ENCODE assay signal across 10 cellular contexts in genomic region chr12:6344101-6344660, GRCh38. TPM values are rescaled to one million over a fixed set of nuclear protein-coding genes. Genes with fewer than 3 reads are reported as not detected.
A peak's percentile ranks its signal among the peaks of the same experiment; 100 is the strongest.
DNase-seq lines count a peak whose midpoint lies in the region; ATAC-seq, FAIRE-seq and TF ChIP-seq lines count a peak whose summit lies in the region.
"Not testable (repeated sequence)": the region's sequence is repeated elsewhere in the genome, so short reads cannot be mapped to it uniquely, and the experiment has no call there.
"Had no signal": no experiment of that assay in that cellular context is flagged by ENCODE, and none has a peak within 500 bp of the region (broad histone marks: within the 10 kb centered on the region; RNA-seq: fewer than 3 reads in every experiment).

No MANE protein-coding gene starts in this region.

- H2AFZ ChIP-seq in K562 (ENCODE audit: low read depth, low read length), result not testable (repeated sequence)

- H3K9ac ChIP-seq in BLaER1 treated with 17β-estradiol and CSF1 and Interleukin-3, amounts not matched to agents 10 nM and 100 nM, result peak overlapping the region in 10 of 11 experiments; percentile 94 to 100 (median 98); a peak in 19 of 22 replicates
- not testable (repeated sequence) for H3K9ac ChIP-seq in K562 (ENCODE audit: insufficient read depth in 1 of 2, low read depth in 2 of 2, low read length in 2 of 2); mesendoderm (ENCODE audit: low read length)

- H3K79me1 ChIP-seq in mesendoderm (ENCODE audit: low read length), result not testable (repeated sequence)

- CTCF ChIA-PET in Panc1 (lab: Charles Lee), result interaction anchor here (0.6 kb wide), 1 partner anchor 12 kb away, joined by 3 read pairs; no protein-coding TSS in a partner anchor
- CTCF ChIA-PET in K562 (lab: Yijun Ruan, JAX; ENCODE audit: low intra/inter-chr PET ratio), result not testable (repeated sequence)

- not testable (repeated sequence) for H2BK15ac ChIP-seq in mesendoderm (replicated peaks; ENCODE audit: low read depth)

- not testable (repeated sequence) for H3K4ac ChIP-seq in mesendoderm (ENCODE audit: low read depth, low read length)

- peak overlapping the region; percentile 48 to 100 (median 98); a peak in 21 of 22 replicates for H3K27ac ChIP-seq in BLaER1 treated with 17β-estradiol and CSF1 and Interleukin-3, amounts not matched to agents 10 nM and 100 nM
- H3K27ac ChIP-seq in Panc1 (ENCODE audit: low read length) (peak overlapping the region; percentile 71), heart right ventricle (peak overlapping the region in 6 of 10 donors; percentile 93 to 100 (median 100)), psoas muscle (peak overlapping the region; percentile 88), spleen (peak overlapping the region in 5 of 8 donors; percentile 95 to 99 (median 98)), uterus (peak overlapping the region; percentile 95 to 97)
- not testable (repeated sequence) for H3K27ac ChIP-seq in K562 (ENCODE audit: extremely low read depth, low read depth, low read length); mesendoderm (ENCODE audit: low read depth, low read length)

- not testable (repeated sequence) for BruUV-seq in Panc1 (replicated peaks; lab: Mats Ljungman, UMichigan); K562 (replicated peaks; lab: Mats Ljungman, UMichigan)

- peaks cover 0 to 24% (median 19%) of the 10 kb centered on the region in 11 experiments; a peak in 19 of 22 replicates for H3K36me3 ChIP-seq in BLaER1 treated with 17β-estradiol and CSF1 and Interleukin-3, amounts not matched to agents 10 nM and 100 nM
- H3K36me3 ChIP-seq in Panc1 (ENCODE audit: control insufficient read depth, insufficient read depth, low read length); K562 (ENCODE audit: control insufficient read depth, insufficient read depth, low read length); heart right ventricle; mesendoderm (ENCODE audit: control insufficient read depth, insufficient read depth, low read length); psoas muscle (ENCODE audit: insufficient read depth in 1 of 2, low read depth in 1 of 2); spleen; uterus: not testable (repeated sequence)

- H2BK120ac ChIP-seq in mesendoderm (ENCODE audit: low read depth, low read length), result not testable (repeated sequence)

- FAIRE-seq in K562 (lab: Jason Lieb, UNC), result not testable (repeated sequence)

- not testable (repeated sequence) for H3K23ac ChIP-seq in mesendoderm (ENCODE audit: low read length)

- H3K9me3 ChIP-seq in BLaER1 treated with 17β-estradiol and CSF1 and Interleukin-3, amounts not matched to agents 10 nM and 100 nM (replicated peaks in 1 of 11); Panc1 (ENCODE audit: control insufficient read depth, insufficient read depth, low read depth, low read length); K562 (replicated peaks; ENCODE audit: control insufficient read depth, insufficient read depth, low read depth, low read length); heart right ventricle; psoas muscle; spleen; uterus: not testable (repeated sequence)

- H2BK5ac ChIP-seq in mesendoderm (ENCODE audit: low read length), result not testable (repeated sequence)

- POLR2A ChIA-PET in Panc1 (lab: Charles Lee), result interaction anchor here (0.6 kb wide), 1 partner anchor 236 kb away, joined by 3 read pairs; no protein-coding TSS in a partner anchor
- POLR2A ChIA-PET in K562 (lab: Yijun Ruan, JAX), result interaction anchor here (0.6 kb wide), 1 partner anchor 24 kb away, joined by 3 read pairs; no protein-coding TSS in a partner anchor

- TF ChIP-seq POLR2A in K562 (conservative IDR thresholded peaks at IDR 0.05); spleen (IDR thresholded peaks at IDR 0.05); uterus (IDR thresholded peaks at IDR 0.05): not testable (repeated sequence)

- H3K27me3 ChIP-seq in BLaER1 treated with 17β-estradiol and CSF1 and Interleukin-3, amounts not matched to agents 10 nM and 100 nM; Panc1 (ENCODE audit: control insufficient read depth, insufficient read depth, low read length); heart right ventricle; mesendoderm (ENCODE audit: insufficient read depth, low read length, poor library complexity); psoas muscle (ENCODE audit: insufficient read depth in 3 of 3, low read length in 2 of 3); uterus: not testable (repeated sequence)
- H3K27me3 ChIP-seq in K562 (ENCODE audit: control insufficient read depth in 2 of 2, insufficient read depth in 2 of 2, low read length in 2 of 2) (peaks cover 0 to 19% of the 10 kb centered on the region in 2 experiments; a peak in 2 of 5 replicates), spleen (replicated peaks in 1 of 7) (peaks cover 0 to 73% (median 0%) of the 10 kb centered on the region in 7 donors)

- not testable (repeated sequence) for H3K56ac ChIP-seq in mesendoderm (ENCODE audit: low read length)

- not testable (repeated sequence) for ATAC-seq in Panc1, K562, heart right ventricle, psoas muscle

- not testable (repeated sequence) for H3K9me1 ChIP-seq in K562 (ENCODE audit: control insufficient read depth, insufficient read depth, low read length)

- peak overlapping the region; percentile 95 to 100 (median 99) for H3K4me2 ChIP-seq in BLaER1 treated with 17β-estradiol and CSF1 and Interleukin-3, amounts not matched to agents 10 nM and 100 nM
- H3K4me2 ChIP-seq in K562 (ENCODE audit: insufficient read depth, low read length); mesendoderm (ENCODE audit: low read length): not testable (repeated sequence)

- H3K18ac ChIP-seq in mesendoderm (ENCODE audit: low read length), result not testable (repeated sequence)

- peak overlapping the region; percentile 5 for H4K5ac ChIP-seq in mesendoderm (ENCODE audit: low read length)

- H2AK5ac ChIP-seq in mesendoderm (ENCODE audit: low read length), result not testable (repeated sequence)

- peaks cover 28% of the 10 kb centered on the region for H3K79me2 ChIP-seq in K562 (ENCODE audit: control insufficient read depth, insufficient read depth, low read length)
- H3K79me2 ChIP-seq in mesendoderm (ENCODE audit: control insufficient read depth, insufficient read depth, low read length), result peaks cover 27% of the 10 kb centered on the region

- not testable (repeated sequence) for H4K8ac ChIP-seq in mesendoderm (ENCODE audit: low read depth, low read length)

- not testable (repeated sequence) for TF ChIP-seq RAD21 in K562 (CRISPR knock-in tag; conservative IDR thresholded peaks at IDR 0.05 in 1 of 2, IDR thresholded peaks at IDR 0.05 in 1 of 2)

- H3K4me1 ChIP-seq in BLaER1 treated with 17β-estradiol and CSF1 and Interleukin-3, amounts not matched to agents 10 nM and 100 nM, result peaks cover 70 to 84% (median 75%) of the 10 kb centered on the region in 10 experiments
- H3K4me1 ChIP-seq in Panc1 (ENCODE audit: control insufficient read depth, insufficient read depth, low read length) (peaks cover 22% of the 10 kb centered on the region), K562 (replicated peaks in 1 of 2; ENCODE audit: control insufficient read depth in 2 of 2, insufficient read depth in 2 of 2, low read length in 2 of 2) (peaks cover 43 to 48% of the 10 kb centered on the region in 2 experiments), heart right ventricle (peaks cover 12 to 72% (median 58%) of the 10 kb centered on the region in 9 donors), mesendoderm (ENCODE audit: control insufficient read depth, low read depth, low read length) (peaks cover 17% of the 10 kb centered on the region), psoas muscle (peaks cover 21% of the 10 kb centered on the region), spleen (peaks cover 22 to 93% (median 65%) of the 10 kb centered on the region in 6 donors), uterus (peaks cover 14 to 28% of the 10 kb centered on the region in 2 donors)

- 44% methylated on average over 4 of the region's 11 CpGs for WGBS in K562 (ENCODE audit: insufficient coverage, low coverage, missing lambda C conversion rate)
- WGBS in heart right ventricle, 2 donors, result 96 to 99% methylated on average over 11 of the region's 11 CpGs
- no CpG with 5 or more reads among the region's 11 CpGs for WGBS in mesendoderm (ENCODE audit: extremely low coverage, insufficient coverage, low lambda C conversion rate)
- WGBS in psoas muscle, 3 donors, result 97 to 99% (median 97%) methylated on average over 11 of the region's 11 CpGs
- WGBS in spleen, 5 donors, result 87 to 94% (median 91%) methylated on average over 9 to 11 of the region's 11 CpGs

- not testable (repeated sequence) for TF ChIP-seq EP300 in K562 (IDR thresholded peaks at IDR 0.05; ENCODE audit: low read length)

- not testable (repeated sequence) for DNase-seq in Panc1 (ENCODE audit: low read depth, low spot score); K562 (ENCODE audit: extremely low read depth in 1 of 4, low spot score in 3 of 4); heart right ventricle; mesendoderm; psoas muscle; spleen; uterus

- H4K20me1 ChIP-seq in BLaER1 treated with 17β-estradiol and CSF1 and Interleukin-3, amounts not matched to agents 10 nM and 100 nM, result peaks cover 14 to 26% (median 22%) of the 10 kb centered on the region in 11 experiments
- H4K20me1 ChIP-seq in K562 (replicated peaks; ENCODE audit: control insufficient read depth, insufficient read depth, low read length), result peaks cover 11% of the 10 kb centered on the region; the same call in 1 of the 2 replicates

- intact Hi-C loops in Panc1 (cut with micrococcal nuclease; ENCODE audit: unreplicated experiment); K562 (cut with micrococcal nuclease); spleen (cut with DNase I; ENCODE audit: low total_unique reads); uterus (cut with DNase I; ENCODE audit: low total_unique reads): not testable (repeated sequence)
- intact Hi-C loops in heart right ventricle (cut with DNase I) (loop anchor here in 1 of 10 donors (5.0 kb wide), 1 partner anchor 193 kb away; no protein-coding TSS in a partner anchor), psoas muscle (cut with DNase I) (loop anchor here in 1 of 2 donors (5.0 kb wide), 1 partner anchor 193 kb away; no protein-coding TSS in a partner anchor)

- in situ Hi-C loops in Panc1 (cut with HindIII; ENCODE audit: low pct_unique_long_range_greater_than_20kb, low sequenced_read_pairs); K562 (cut with MboI): not testable (repeated sequence)

- TF ChIP-seq CTCF in Panc1 (IDR thresholded peaks at IDR 0.05); K562 (IDR thresholded peaks at IDR 0.05 in 2 of 3, conservative IDR thresholded peaks at IDR 0.05 in 1 of 3; ENCODE audit: insufficient read depth in 2 of 3, low read depth in 1 of 3, low read length in 3 of 3); heart right ventricle (IDR thresholded peaks at IDR 0.05); psoas muscle (IDR thresholded peaks at IDR 0.05); spleen (IDR thresholded peaks at IDR 0.05 in 8 of 11, conservative IDR thresholded peaks at IDR 0.05 in 3 of 11); uterus (IDR thresholded peaks at IDR 0.05): not testable (repeated sequence)

- H3K4me3 ChIP-seq in BLaER1 treated with 17β-estradiol and CSF1 and Interleukin-3, amounts not matched to agents 10 nM and 100 nM, result peak overlapping the region; percentile 84 to 100 (median 97); a peak in 14 of 20 replicates
- not testable (repeated sequence) for H3K4me3 ChIP-seq in Panc1 (ENCODE audit: low read depth in 2 of 2, low read length in 2 of 2); K562; heart right ventricle; mesendoderm (ENCODE audit: low read length); psoas muscle; spleen; uterus

RNA-seq across cellular contexts. Expression of gene TNFRSF1A, which starts 2.3 kb away (rescaled TPM):
- total RNA-seq in Panc1 (2021; ENCODE audit: unreplicated experiment) (108 TPM), K562 (2014; rRNA removed) (34.6 and 43.5 TPM in 2 replicates), K562 (2014; rRNA removed; fragmentation: Illumina TruSeq; extraction: Trizol) (18.3 and 22.0 TPM in 2 replicates), K562 (2015; rRNA removed; fragmentation: Illumina TruSeq; extraction: Trizol) (31.1 and 33.0 TPM in 2 replicates), K562 (2021) (29.8 and 37.7 TPM in 2 replicates), heart right ventricle (100 to 1,000 TPM in 1 of 10 donors, 10 to 100 TPM in 9; 29.4 to 100 (median 39.2) TPM), psoas muscle (100 to 1,000 TPM in 3 of 4 donors, 10 to 100 TPM in 1; 38.8 to 224 (median 127) TPM), spleen (100 to 1,000 TPM; 153 to 578 (median 224) TPM), uterus (100 to 1,000 TPM in 3 of 4 donors, 10 to 100 TPM in 1; 71.8 to 297 (median 174) TPM)
- 115 TPM for polyA plus RNA-seq in Panc1 (2012; ENCODE audit: insufficient read length)
- 73.3 and 150 TPM in 2 replicates for total RNA-seq in K562 (2011; cell fraction: chromatin; rRNA removed; ENCODE audit: low replicate concordance)
- total RNA-seq in K562 (2011; cell fraction: nucleolus; rRNA removed), result 101 and 137 TPM in 2 replicates
- 118 and 145 TPM in 2 replicates for total RNA-seq in K562 (2011; cell fraction: nucleoplasm; rRNA removed)
- polyA plus RNA-seq in K562 (2011; rRNA removed) (27.2 and 30.0 TPM in 2 replicates), K562 (2014; fragmentation: Illumina TruSeq; extraction: Trizol) (38.2 and 57.7 TPM in 2 replicates), K562 (2014; fragmentation: Nextera tagmentation; extraction: Ambion mirVana) (under 1 TPM; 0.76 to 0.89 TPM), K562 (2014; rRNA removed) (22.0 and 22.5 TPM in 2 replicates), heart right ventricle (10 to 100 TPM; 34.4 to 75.7 TPM), psoas muscle (100 to 1,000 TPM in 1 of 3 donors, 10 to 100 TPM in 2; 53.7 to 117 (median 65.4) TPM), spleen (10 to 100 TPM; 22.5 to 40.6 (median 22.8) TPM)
- polyA plus RNA-seq in K562 (2011; cell fraction: cytosol; rRNA removed), result 26.1 and 32.9 TPM in 2 replicates
- 38.9 and 53.1 TPM in 2 replicates for polyA plus RNA-seq in K562 (2011; cell fraction: nucleus; rRNA removed)
- polyA plus RNA-seq in K562 (2012), result 28.5 and 42.0 TPM in 2 replicates
- polyA minus RNA-seq in K562 (2011; rRNA and poly(A)+ RNA removed), result 31.2 and 34.3 TPM in 2 replicates
- 42.9 and 43.0 TPM in 2 replicates for polyA minus RNA-seq in K562 (2011; cell fraction: cytosol; rRNA and poly(A)+ RNA removed)
- 33.1 and 33.2 TPM in 2 replicates for polyA minus RNA-seq in K562 (2011; cell fraction: nucleus; rRNA and poly(A)+ RNA removed)
- polyA plus RNA-seq in mesendoderm (2013, experiment 1 of 2), result 87.0 TPM
- polyA plus RNA-seq in mesendoderm (2013, experiment 2 of 2), result 84.9 TPM

RNA-seq across cellular contexts. Expression of gene SCNN1A, which starts 31.2 kb away (rescaled TPM):
- 17.1 TPM for total RNA-seq in Panc1 (2021; ENCODE audit: unreplicated experiment)
- polyA plus RNA-seq in Panc1 (2012; ENCODE audit: insufficient read length), result 17.2 TPM
- 0.23 and 0.32 TPM in 2 replicates for total RNA-seq in K562 (2011; cell fraction: chromatin; rRNA removed; ENCODE audit: low replicate concordance)
- not detected in 2 replicates for total RNA-seq in K562 (2011; cell fraction: nucleolus; rRNA removed)
- not detected in 2 replicates for total RNA-seq in K562 (2011; cell fraction: nucleoplasm; rRNA removed)
- not detected in 2 replicates for total RNA-seq in K562 (2014; rRNA removed)
- total RNA-seq in K562 (2014; rRNA removed; fragmentation: Illumina TruSeq; extraction: Trizol), result not detected in 2 replicates
- total RNA-seq in K562 (2015; rRNA removed; fragmentation: Illumina TruSeq; extraction: Trizol), result not detected in 2 replicates
- total RNA-seq in K562 (2021), result 0.34 and 0.49 TPM in 2 replicates
- 0.12 and 0.31 TPM in 2 replicates for polyA plus RNA-seq in K562 (2011; rRNA removed)
- 0.06 and 0.16 TPM in 2 replicates for polyA plus RNA-seq in K562 (2011; cell fraction: cytosol; rRNA removed)
- 0.18 and 0.58 TPM in 2 replicates for polyA plus RNA-seq in K562 (2011; cell fraction: nucleus; rRNA removed)
- polyA plus RNA-seq in K562 (2012), result 0.14 TPM in 1 of 2 replicates, not detected in the other
- polyA plus RNA-seq in K562 (2014; fragmentation: Illumina TruSeq; extraction: Trizol), result 0.33 TPM in 1 of 2 replicates, not detected in the other
- polyA plus RNA-seq in K562 (2014; fragmentation: Nextera tagmentation; extraction: Ambion mirVana), result under 1 TPM in 1 of 2 experiments, not detected in 1; 0.15 TPM
- not detected in 2 replicates for polyA plus RNA-seq in K562 (2014; rRNA removed)
- 0.60 TPM in 1 of 2 replicates, not detected in the other for polyA minus RNA-seq in K562 (2011; rRNA and poly(A)+ RNA removed)
- polyA minus RNA-seq in K562 (2011; cell fraction: cytosol; rRNA and poly(A)+ RNA removed), result not detected in 2 replicates
- polyA minus RNA-seq in K562 (2011; cell fraction: nucleus; rRNA and poly(A)+ RNA removed), result not detected in 2 replicates
- 1 to 10 TPM in 1 of 10 donors, under 1 TPM in 5, not detected in 4; 0.17 to 1.1 (median 0.49) TPM for total RNA-seq in heart right ventricle
- polyA plus RNA-seq in heart right ventricle, result under 1 TPM; 0.15 to 0.23 TPM
- polyA plus RNA-seq in mesendoderm (2013, experiment 1 of 2), result 71.7 TPM
- 73.4 TPM for polyA plus RNA-seq in mesendoderm (2013, experiment 2 of 2)
- total RNA-seq in psoas muscle, result under 1 TPM; 0.30 to 0.57 (median 0.48) TPM
- polyA plus RNA-seq in psoas muscle, result under 1 TPM; 0.03 to 0.39 (median 0.31) TPM
- total RNA-seq in spleen, result 1 to 10 TPM in 6 of 7 donors, under 1 TPM in 1; 0.84 to 8.6 (median 2.0) TPM
- under 1 TPM; 0.17 to 0.22 (median 0.18) TPM for polyA plus RNA-seq in spleen
- total RNA-seq in uterus, result 10 to 100 TPM in 2 of 4 donors, 1 to 10 TPM in 2; 1.3 to 38.3 (median 7.3) TPM
- total RNA-seq: A673 had no signal

RNA-seq across cellular contexts. Expression of gene PLEKHG6, which starts 33.7 kb away (rescaled TPM):
- total RNA-seq in Panc1 (2021; ENCODE audit: unreplicated experiment) (1.1 TPM), K562 (2014; rRNA removed) (0.33 and 0.41 TPM in 2 replicates), K562 (2014; rRNA removed; fragmentation: Illumina TruSeq; extraction: Trizol) (0.19 and 0.29 TPM in 2 replicates), K562 (2015; rRNA removed; fragmentation: Illumina TruSeq; extraction: Trizol) (not detected in 2 replicates), K562 (2021) (0.86 and 1.2 TPM in 2 replicates), heart right ventricle (1 to 10 TPM in 2 of 10 donors, under 1 TPM in 3, not detected in 5; 0.13 to 1.9 (median 0.81) TPM), psoas muscle (not detected), spleen (1 to 10 TPM in 1 of 7 donors, under 1 TPM in 2, not detected in 4; 0.19 to 1.2 (median 0.74) TPM), uterus (1 to 10 TPM in 2 of 4 donors, under 1 TPM in 1, not detected in 1; 0.29 to 1.9 (median 1.7) TPM)
- polyA plus RNA-seq in Panc1 (2012; ENCODE audit: insufficient read length), result 1.8 TPM
- total RNA-seq in K562 (2011; cell fraction: chromatin; rRNA removed; ENCODE audit: low replicate concordance), result 1.9 TPM in 1 of 2 replicates, not detected in the other
- 0.50 and 0.92 TPM in 2 replicates for total RNA-seq in K562 (2011; cell fraction: nucleolus; rRNA removed)
- total RNA-seq in K562 (2011; cell fraction: nucleoplasm; rRNA removed), result 0.15 and 0.29 TPM in 2 replicates
- polyA plus RNA-seq in K562 (2011; rRNA removed) (0.28 and 0.38 TPM in 2 replicates), K562 (2014; fragmentation: Illumina TruSeq; extraction: Trizol) (0.18 and 0.42 TPM in 2 replicates), K562 (2014; fragmentation: Nextera tagmentation; extraction: Ambion mirVana) (not detected), K562 (2014; rRNA removed) (0.22 and 0.54 TPM in 2 replicates), heart right ventricle (1 to 10 TPM; 1.1 to 1.6 TPM), psoas muscle (under 1 TPM in 2 of 3 donors, not detected in 1; 0.20 to 0.39 TPM), spleen (under 1 TPM; 0.10 to 0.12 (median 0.11) TPM)
- polyA plus RNA-seq in K562 (2011; cell fraction: cytosol; rRNA removed), result 1.0 and 5.3 TPM in 2 replicates
- 0.24 and 0.26 TPM in 2 replicates for polyA plus RNA-seq in K562 (2011; cell fraction: nucleus; rRNA removed)
- polyA plus RNA-seq in K562 (2012), result 0.35 and 0.84 TPM in 2 replicates
- polyA minus RNA-seq in K562 (2011; rRNA and poly(A)+ RNA removed), result 0.09 and 0.18 TPM in 2 replicates
- polyA minus RNA-seq in K562 (2011; cell fraction: cytosol; rRNA and poly(A)+ RNA removed), result not detected in 2 replicates
- 0.33 and 0.81 TPM in 2 replicates for polyA minus RNA-seq in K562 (2011; cell fraction: nucleus; rRNA and poly(A)+ RNA removed)
- polyA plus RNA-seq in mesendoderm (2013, experiment 1 of 2), result 23.2 TPM
- polyA plus RNA-seq in mesendoderm (2013, experiment 2 of 2), result 22.0 TPM
- total RNA-seq: A673; CD8-positive, alpha-beta memory T cell had no signal

RNA-seq across cellular contexts. Expression of gene LTBR, which starts 39.8 kb away (rescaled TPM):
- total RNA-seq in Panc1 (2021; ENCODE audit: unreplicated experiment) (3.1 TPM), K562 (2014; rRNA removed) (43.2 and 68.2 TPM in 2 replicates), K562 (2014; rRNA removed; fragmentation: Illumina TruSeq; extraction: Trizol) (16.5 and 20.4 TPM in 2 replicates), K562 (2015; rRNA removed; fragmentation: Illumina TruSeq; extraction: Trizol) (31.9 and 35.3 TPM in 2 replicates), K562 (2021) (65.0 and 67.2 TPM in 2 replicates), heart right ventricle (10 to 100 TPM; 14.1 to 49.1 (median 20.8) TPM), psoas muscle (10 to 100 TPM; 23.7 to 38.6 (median 34.1) TPM), spleen (100 to 1,000 TPM in 3 of 7 donors, 10 to 100 TPM in 4; 49.0 to 155 (median 87.8) TPM), uterus (100 to 1,000 TPM in 1 of 4 donors, 10 to 100 TPM in 3; 28.1 to 116 (median 83.5) TPM)
- 4.6 TPM for polyA plus RNA-seq in Panc1 (2012; ENCODE audit: insufficient read length)
- total RNA-seq in K562 (2011; cell fraction: chromatin; rRNA removed; ENCODE audit: low replicate concordance), result 66.4 and 105 TPM in 2 replicates
- 71.7 and 95.4 TPM in 2 replicates for total RNA-seq in K562 (2011; cell fraction: nucleolus; rRNA removed)
- total RNA-seq in K562 (2011; cell fraction: nucleoplasm; rRNA removed), result 76.0 and 142 TPM in 2 replicates
- polyA plus RNA-seq in K562 (2011; rRNA removed) (15.4 and 28.2 TPM in 2 replicates), K562 (2014; fragmentation: Illumina TruSeq; extraction: Trizol) (61.8 and 69.0 TPM in 2 replicates), K562 (2014; fragmentation: Nextera tagmentation; extraction: Ambion mirVana) (1 to 10 TPM in 1 of 2 experiments, under 1 TPM in 1; 0.96 to 1.7 TPM), K562 (2014; rRNA removed) (46.6 and 54.1 TPM in 2 replicates), heart right ventricle (10 to 100 TPM; 37.5 to 38.3 TPM), psoas muscle (10 to 100 TPM; 15.3 to 38.8 (median 34.5) TPM), spleen (10 to 100 TPM; 14.4 to 29.2 (median 15.7) TPM)
- 23.6 and 45.6 TPM in 2 replicates for polyA plus RNA-seq in K562 (2011; cell fraction: cytosol; rRNA removed)
- polyA plus RNA-seq in K562 (2011; cell fraction: nucleus; rRNA removed), result 43.1 and 75.7 TPM in 2 replicates
- 42.3 and 70.3 TPM in 2 replicates for polyA plus RNA-seq in K562 (2012)
- 9.9 and 11.4 TPM in 2 replicates for polyA minus RNA-seq in K562 (2011; rRNA and poly(A)+ RNA removed)
- 17.1 and 33.1 TPM in 2 replicates for polyA minus RNA-seq in K562 (2011; cell fraction: cytosol; rRNA and poly(A)+ RNA removed)
- polyA minus RNA-seq in K562 (2011; cell fraction: nucleus; rRNA and poly(A)+ RNA removed), result 18.0 and 21.8 TPM in 2 replicates
- polyA plus RNA-seq in mesendoderm (2013, experiment 1 of 2), result 16.5 TPM
- polyA plus RNA-seq in mesendoderm (2013, experiment 2 of 2), result 15.5 TPM
- polyA plus RNA-seq: CD8-positive, alpha-beta memory T cell had no signal
